8 cellular contexts compared by ENCODE assay signal in the genomic region with DNA sequence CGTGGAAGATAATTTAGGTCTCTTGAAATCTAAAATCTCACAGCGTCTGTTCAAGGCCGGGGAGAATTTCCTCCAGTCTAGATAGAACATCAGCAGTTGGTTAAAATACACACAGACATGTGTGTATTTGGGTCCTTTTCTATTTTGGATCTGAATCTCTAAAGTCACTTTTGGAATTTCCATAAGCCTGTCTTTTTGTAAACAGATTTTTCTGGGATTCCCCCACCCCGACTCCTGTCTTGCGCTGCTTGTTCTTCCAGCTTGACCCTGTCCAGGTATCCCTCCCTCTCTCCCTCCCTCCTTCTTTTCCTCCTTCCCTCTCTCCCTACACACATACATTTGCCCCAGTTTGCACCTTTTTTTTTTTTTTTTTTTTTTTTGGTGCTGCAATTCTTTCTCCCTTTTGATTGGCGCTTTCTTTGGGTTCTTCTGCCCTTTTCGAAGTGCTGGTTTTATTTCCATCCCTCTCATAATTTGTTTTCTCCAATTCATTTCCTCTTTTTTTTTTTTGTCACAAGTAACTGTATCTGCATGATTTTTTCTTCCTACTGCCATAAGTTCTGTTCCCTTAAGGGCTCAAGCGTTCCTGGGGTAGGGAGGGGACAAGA.
DNase-seq lines count a peak whose midpoint lies in the region; ATAC-seq, FAIRE-seq and TF ChIP-seq lines count a peak whose summit lies in the region.

No MANE protein-coding gene starts in this region.

- peak overlapping the region; percentile 96 for H3K27ac Mint-ChIP-seq in memory B cell

- peak overlapping the region; percentile 87 for H3K23ac ChIP-seq in IMR-90 (ENCODE audit: low read depth, low read length)

- H3K36me3 ChIP-seq in IMR-90 (ENCODE audit: control insufficient read depth, insufficient read depth, low read length) (no peaks in the 10 kb centered on the region), K562 (ENCODE audit: control insufficient read depth, insufficient read depth, low read length) (no peaks in the 10 kb centered on the region)

- POLR2A ChIA-PET in IMR-90 (lab: Charles Lee; ENCODE audit: unreplicated experiment) (no interaction called here), K562 (lab: Yijun Ruan, JAX) (interaction anchor here (1.2 to 2.1 kb wide), 4 partner anchors 17 to 63 kb away, joined by 3 to 11 read pairs (median 6); no protein-coding TSS in a partner anchor)

- no peaks in the 10 kb centered on the region for H3K9me3 ChIP-seq in IMR-90 (ENCODE audit: control insufficient read depth, insufficient read depth, low read length)
- no peaks in the 10 kb centered on the region for H3K9me3 ChIP-seq in K562 (replicated peaks; ENCODE audit: control insufficient read depth, insufficient read depth, low read depth, low read length)

- H2BK20ac ChIP-seq in IMR-90 (ENCODE audit: low read depth, low read length) = peak overlapping the region; percentile 22

- WGBS in IMR-90 (ENCODE audit: extremely low coverage in 2 of 2, insufficient read length in 1 of 2), 2 experiments = 18% methylated on average over 2 of the region's 8 CpGs; no CpG with 5 or more reads in 1 of the 2 experiments
- WGBS in K562 (ENCODE audit: insufficient coverage, low coverage, missing lambda C conversion rate) = 41% methylated on average over 8 of the region's 8 CpGs

- CTCF ChIA-PET in IMR-90 (lab: Yijun Ruan, JAX) (interaction anchor here (1.6 kb wide), 1 partner anchor 91 kb away, joined by 4 read pairs; no protein-coding TSS in a partner anchor), K562 (lab: Yijun Ruan, JAX; ENCODE audit: low intra/inter-chr PET ratio) (interaction anchor here (1.0 kb wide), 1 partner anchor 122 kb away, joined by 4 read pairs; no protein-coding TSS in a partner anchor)

- H3K36me3 Mint-ChIP-seq in memory B cell = no peaks in the 10 kb centered on the region

- H3K9ac ChIP-seq in IMR-90 (ENCODE audit: low read depth, low read length) (peak overlapping the region; percentile 67), K562 (ENCODE audit: insufficient read depth in 1 of 2, low read depth in 2 of 2, low read length in 2 of 2) (peak overlapping the region; percentile 76 to 91; a peak in 3 of 4 replicates)

- in situ Hi-C loops in IMR-90 (cut with MboI; ENCODE audit: low sequenced_read_pairs) (no loop called here), K562 (cut with MboI) (no loop called here)

- peak overlapping the region; percentile 92 for H2BK5ac ChIP-seq in IMR-90 (ENCODE audit: low read depth, low read length, poor library complexity, severe bottlenecking)

- no peak for TF ChIP-seq CTCF in AG10803 (conservative IDR thresholded peaks at IDR 0.05; ENCODE audit: low read length)
- TF ChIP-seq CTCF in IMR-90 (conservative IDR thresholded peaks at IDR 0.05; ENCODE audit: low read depth, low read length) = no peak
- TF ChIP-seq CTCF in K562 (IDR thresholded peaks at IDR 0.05 in 2 of 3, conservative IDR thresholded peaks at IDR 0.05 in 1 of 3; ENCODE audit: insufficient read depth in 2 of 3, low read depth in 1 of 3, low read length in 3 of 3) = 0 out of 6 replicates have a peak, but pooled peaks of 1 of the 3 experiments have one; percentile 4

- H4K20me1 ChIP-seq in IMR-90 (ENCODE audit: insufficient read depth, low read length) (no peaks in the 10 kb centered on the region), K562 (replicated peaks; ENCODE audit: control insufficient read depth, insufficient read depth, low read length) (no peaks in the 10 kb centered on the region)

- no peaks in the 10 kb centered on the region for H3K79me1 ChIP-seq in IMR-90 (ENCODE audit: low read depth in 1 of 2, low read length in 2 of 2)

- H3K9me1 ChIP-seq in IMR-90 (ENCODE audit: insufficient read depth, low read length) (peaks cover 6% of the 10 kb centered on the region), K562 (ENCODE audit: control insufficient read depth, insufficient read depth, low read length) (no peaks in the 10 kb centered on the region)

- BruUV-seq in IMR-90 (replicated peaks; lab: Mats Ljungman, UMichigan) (no TSS peak), K562 (replicated peaks; lab: Mats Ljungman, UMichigan) (no TSS peak)

- no peaks in the 10 kb centered on the region for H3K27me3 Mint-ChIP-seq in memory B cell

- ATAC-seq in IMR-90 (ENCODE audit: low read depth) (no peak), K562 (no peak), memory B cell (ENCODE audit: low read depth) (no peak), GM18511 (IDR thresholded peaks at IDR 0.05; ENCODE audit: unreplicated experiment) (no peak), HG03095 (IDR thresholded peaks at IDR 0.05; ENCODE audit: unreplicated experiment) (no peak)

- TF ChIP-seq EP300 in K562 (IDR thresholded peaks at IDR 0.05; ENCODE audit: low read length) = no peak

- intact Hi-C loops in IMR-90 (cut with micrococcal nuclease) (loop anchor here (5.0 kb wide), 2 partner anchors 39 to 121 kb away; no protein-coding TSS in a partner anchor), K562 (cut with micrococcal nuclease) (loop anchor here (5.0 kb wide), 1 partner anchor 84 kb away; no protein-coding TSS in a partner anchor)

- peak overlapping the region; percentile 70; the same call in 1 of the 2 replicates for H3K18ac ChIP-seq in IMR-90 (ENCODE audit: low read depth, low read length)

- peak overlapping the region; percentile 93 for H3K14ac ChIP-seq in IMR-90 (replicated peaks; ENCODE audit: low read depth, low read length)

- H3K27me3 ChIP-seq in IMR-90 (ENCODE audit: control insufficient read depth, insufficient read depth, low read length) (no peaks in the 10 kb centered on the region), K562 (ENCODE audit: control insufficient read depth in 2 of 2, insufficient read depth in 2 of 2, low read length in 2 of 2) (no peaks in the 10 kb centered on the region)

- peak overlapping the region; percentile 33; the same call in 1 of the 2 replicates for H4K5ac ChIP-seq in IMR-90 (ENCODE audit: low read depth, low read length)

- peak overlapping the region; percentile 50; the same call in 1 of the 3 replicates for H2BK15ac ChIP-seq in IMR-90 (ENCODE audit: low read depth, low read length)

- peak overlapping the region; percentile 89 for H3K56ac ChIP-seq in IMR-90 (ENCODE audit: extremely low read depth, insufficient read depth, low read length)

- H2AFZ ChIP-seq in IMR-90 (replicated peaks; ENCODE audit: low read length, poor library complexity) (peak overlapping the region; percentile 93), K562 (ENCODE audit: low read depth, low read length) (peak overlapping the region; percentile 83)

- H2AK9ac ChIP-seq in IMR-90 (replicated peaks; ENCODE audit: low read depth, low read length, poor library complexity) = peak overlapping the region; percentile 83

- no peaks in the 10 kb centered on the region for H3K9me3 Mint-ChIP-seq in memory B cell

- peak overlapping the region; percentile 41 to 78 for H4K8ac ChIP-seq in IMR-90 (ENCODE audit: low read depth in 2 of 2, low read length in 2 of 2)

- H3K4me3 ChIP-seq in AG10803 (ENCODE audit: low read length) (peak overlapping the region; percentile 55), IMR-90 (ENCODE audit: insufficient read depth, low read depth, low read length) (peak overlapping the region; percentile 64), K562 (peak overlapping the region; percentile 61)

- H3K4me2 ChIP-seq in IMR-90 (ENCODE audit: low read depth, low read length) (peak overlapping the region; percentile 41), K562 (ENCODE audit: insufficient read depth, low read length) (peak overlapping the region; percentile 77)

- H3K79me2 ChIP-seq in K562 (ENCODE audit: control insufficient read depth, insufficient read depth, low read length) = no peaks in the 10 kb centered on the region

- H3K4me1 Mint-ChIP-seq in memory B cell = peaks cover 20% of the 10 kb centered on the region

- peak overlapping the region; percentile 93 for H3K4me3 Mint-ChIP-seq in memory B cell

- DNase-seq in AG10803 (ENCODE audit: low read depth) = no peak
- no peak for DNase-seq in IMR-90
- no peak for DNase-seq in K562 (ENCODE audit: extremely low read depth in 1 of 4, low spot score in 3 of 4)
- DNase-seq in memory B cell (ENCODE audit: low spot score in 2 of 2) = no peak
- DNase-seq in NCI-H1105 treated with DMSO at 0.1 percent for 48 hours (lab: John Stamatoyannopoulos, UW) = no peak
- no peak for DNase-seq in HuH-7 (ENCODE audit: low spot score)

- TF ChIP-seq POLR2A in IMR-90 (IDR thresholded peaks at IDR 0.05; ENCODE audit: low read depth, low read length) (no peak), K562 (conservative IDR thresholded peaks at IDR 0.05) (no peak)

- H2BK120ac ChIP-seq in IMR-90 (ENCODE audit: low read depth, low read length) = peak overlapping the region; percentile 87

- no peak for TF ChIP-seq RAD21 in IMR-90 (IDR thresholded peaks at IDR 0.05; ENCODE audit: low read length)
- no peak for TF ChIP-seq RAD21 in K562 (CRISPR knock-in tag; conservative IDR thresholded peaks at IDR 0.05 in 1 of 2, IDR thresholded peaks at IDR 0.05 in 1 of 2)

- H3K4me1 ChIP-seq in IMR-90 (ENCODE audit: control insufficient read depth, insufficient read depth, low read length) (peaks cover 16% of the 10 kb centered on the region), K562 (replicated peaks in 1 of 2; ENCODE audit: control insufficient read depth in 2 of 2, insufficient read depth in 2 of 2, low read length in 2 of 2) (peaks cover 26 to 47% of the 10 kb centered on the region in 2 experiments)

- FAIRE-seq in K562 (lab: Jason Lieb, UNC) = no peak

- peak overlapping the region; percentile 82 for H4K91ac ChIP-seq in IMR-90 (ENCODE audit: insufficient read depth, low read depth, low read length)

- dilution Hi-C loops in IMR-90 (cut with HindIII; ENCODE audit: low sequenced_read_pairs, unreplicated experiment) = no loop called here

- H2AK5ac ChIP-seq in IMR-90 (ENCODE audit: low read depth, low read length) = peak overlapping the region; percentile 82

- peak overlapping the region; percentile 91 for H3K27ac ChIP-seq in IMR-90 (ENCODE audit: insufficient read depth, low read length)
- H3K27ac ChIP-seq in K562 (ENCODE audit: extremely low read depth, low read depth, low read length) = peak overlapping the region; percentile 77; the same call in 1 of the 3 replicates

- H3K4ac ChIP-seq in IMR-90 (ENCODE audit: low read depth, low read length) = peak overlapping the region; percentile 86

TF ChIP-seq in IMR-90, 13 proteins besides CTCF, POLR2A, EP300 and RAD21 (continues in another document):
- no peak for TF ChIP-seq SMC3 (IDR thresholded peaks at IDR 0.05; ENCODE audit: low read depth, low read length)

TF ChIP-seq in K562, 482 proteins besides CTCF, POLR2A, EP300 and RAD21 (continues in another document):
- no peak for TF ChIP-seq NFIX (CRISPR knock-in tag; IDR thresholded peaks at IDR 0.05; ENCODE audit: low read depth)
